In genomic region chr5:152177626-152178349, GRCh38 we compare ENCODE assay signal across 18 cellular contexts.
A peak's percentile ranks its signal among the peaks of the same experiment; 100 is the strongest.
DNase-seq lines count a peak whose midpoint lies in the region; TF ChIP-seq lines count a peak whose summit lies in the region.
"Had no signal": no experiment of that assay in that cellular context is flagged by ENCODE, and none has a peak within 500 bp of the region (broad histone marks: within the 10 kb centered on the region; RNA-seq: fewer than 3 reads in every experiment).

No MANE protein-coding gene starts in this region.

- H2AK5ac ChIP-seq in mesendoderm (ENCODE audit: low read length) = no peak overlapping the region

- H3K27me3 ChIP-seq in BJ (ENCODE audit: control insufficient read depth, insufficient read depth, low read length) = no peaks in the 10 kb centered on the region
- H3K27me3 ChIP-seq in HUES48 (ENCODE audit: control insufficient read depth, insufficient read depth, low read length) = no peaks in the 10 kb centered on the region
- H3K27me3 ChIP-seq in SJSA1 (replicated peaks) = no peaks in the 10 kb centered on the region
- no peaks in the 10 kb centered on the region for H3K27me3 ChIP-seq in mesendoderm (ENCODE audit: insufficient read depth, low read length, poor library complexity)
- no peaks in the 10 kb centered on the region for H3K27me3 ChIP-seq in H7 (ENCODE audit: control insufficient read depth, insufficient read depth, low read length)
- H3K27me3 ChIP-seq: BLaER1 had no signal

- H3K23ac ChIP-seq in mesendoderm (ENCODE audit: low read length) = peak overlapping the region; percentile 18

- POLR2A ChIA-PET in BJ (lab: Charles Lee) = no interaction called here

- H2BK5ac ChIP-seq in mesendoderm (ENCODE audit: low read length) = no peak overlapping the region

- H3K36me3 ChIP-seq in BJ (ENCODE audit: control insufficient read depth, insufficient read depth, low read length) (no peaks in the 10 kb centered on the region), HUES48 (ENCODE audit: control insufficient read depth, insufficient read depth, low read length) (no peaks in the 10 kb centered on the region), SJSA1 (no peaks in the 10 kb centered on the region), mesendoderm (ENCODE audit: control insufficient read depth, insufficient read depth, low read length) (no peaks in the 10 kb centered on the region), H7 (replicated peaks; ENCODE audit: control insufficient read depth, insufficient read depth, low read length) (no peaks in the 10 kb centered on the region)
- H3K36me3 ChIP-seq: BLaER1 had no signal

- H3K79me2 ChIP-seq in mesendoderm (ENCODE audit: control insufficient read depth, insufficient read depth, low read length) = no peaks in the 10 kb centered on the region

- no peak overlapping the region for H3K56ac ChIP-seq in mesendoderm (ENCODE audit: low read length)

- TF ChIP-seq CTCF in BJ (IDR thresholded peaks at IDR 0.05; ENCODE audit: insufficient read depth, low read depth, low read length) = no peak

- no peak overlapping the region for H3K4me3 ChIP-seq in BJ (ENCODE audit: low read depth, low read length)
- no peak overlapping the region for H3K4me3 ChIP-seq in HUES48 (ENCODE audit: low read depth, low read length)
- H3K4me3 ChIP-seq in SJSA1 = no peak overlapping the region
- H3K4me3 ChIP-seq in mesendoderm (ENCODE audit: low read length) = no peak overlapping the region
- H3K4me3 ChIP-seq in H7 (ENCODE audit: insufficient read depth, low read depth, low read length) = no peak overlapping the region
- H3K4me3 ChIP-seq: A549, BLaER1, GM23248 had no signal

- H3K27ac ChIP-seq in HUES48 (ENCODE audit: low read depth, low read length) (peak overlapping the region; percentile 1), SJSA1 (peak overlapping the region; percentile 73), mesendoderm (ENCODE audit: low read depth, low read length) (peak overlapping the region; percentile 27)
- H3K27ac ChIP-seq: 22Rv1, A549, BLaER1, GM23248 had no signal

- no peak overlapping the region for H4K5ac ChIP-seq in mesendoderm (ENCODE audit: low read length)

- no peak overlapping the region for H4K8ac ChIP-seq in mesendoderm (ENCODE audit: low read depth, low read length)

- WGBS in mesendoderm (ENCODE audit: extremely low coverage, insufficient coverage, low lambda C conversion rate) = no CpG with 5 or more reads among the region's 6 CpGs

- H2BK15ac ChIP-seq in mesendoderm (replicated peaks; ENCODE audit: low read depth) = no peak overlapping the region

- H3K18ac ChIP-seq in mesendoderm (ENCODE audit: low read length) = no peak overlapping the region

- no peak overlapping the region for H3K4ac ChIP-seq in mesendoderm (ENCODE audit: low read depth, low read length)

- H3K9me3 ChIP-seq in HUES48 (ENCODE audit: control insufficient read depth, insufficient read depth, low read length) (peaks cover 13% of the 10 kb centered on the region), SJSA1 (replicated peaks) (no peaks in the 10 kb centered on the region)
- H3K9me3 ChIP-seq: A549 had no signal

- CTCF ChIA-PET in BJ (lab: Yijun Ruan, JAX) = interaction anchor here (0.7 kb wide), 1 partner anchor 272 kb away, joined by 3 read pairs; no protein-coding TSS in a partner anchor

- H3K79me1 ChIP-seq in mesendoderm (ENCODE audit: low read length) = no peaks in the 10 kb centered on the region

- no peak overlapping the region for H2BK120ac ChIP-seq in mesendoderm (ENCODE audit: low read depth, low read length)

- H3K4me1 ChIP-seq in HUES48 (ENCODE audit: control insufficient read depth, insufficient read depth, low read length) (peaks cover 22% of the 10 kb centered on the region), SJSA1 (replicated peaks) (peaks cover 15% of the 10 kb centered on the region), mesendoderm (ENCODE audit: control insufficient read depth, low read depth, low read length) (peaks cover 4% of the 10 kb centered on the region)
- H3K4me1 ChIP-seq: A549, BLaER1 had no signal

- no peak overlapping the region for H3K4me2 ChIP-seq in mesendoderm (ENCODE audit: low read length)
- H3K4me2 ChIP-seq: A549, BLaER1 had no signal

- in situ Hi-C loops in G401 (cut with HindIII; ENCODE audit: low sequenced_read_pairs) = no loop called here

- H3K9ac ChIP-seq in HUES48 (ENCODE audit: low read depth, low read length) = no peak overlapping the region
- no peak overlapping the region for H3K9ac ChIP-seq in mesendoderm (ENCODE audit: low read length)
- H3K9ac ChIP-seq: BLaER1, GM23248 had no signal

- DNase-seq in BJ (ENCODE audit: low read depth) (peak; percentile 2), SJSA1 (ENCODE audit: low read depth in 1 of 2, low spot score in 2 of 2) (peak in 1 of 2 experiments; percentile 71), mesendoderm (peak; percentile 72), G401 (ENCODE audit: low spot score) (no peak), hippocampal formation (lab: John Stamatoyannopoulos, UW) (no peak), H7 (no peak), putamen (ENCODE audit: low spot score) (no peak)
- DNase-seq: AML-193; Calu3; CD4-positive, alpha-beta memory T cell; DMS79 treated with DMSO at 0.1 percent for 48 hours; GDM1; GM23248; H9 had no signal

Comparison
In these comparisons a context has a peak if more than half of its experiments do, and no peak if none do; other contexts are left out.
1. DNase-seq: peak in BJ (single experiment) and mesendoderm (single experiment); none in G401 (single experiment), hippocampal formation (0 of 2), H7 (single experiment) and putamen (single experiment).
2. H3K27ac ChIP-seq: peak in every context shown above with its lines; median percentile 73 in SJSA1; 27 in mesendoderm; 1 in HUES48.